Comparison of ENCODE assay signal across 1 cellular context in the genomic region with DNA sequence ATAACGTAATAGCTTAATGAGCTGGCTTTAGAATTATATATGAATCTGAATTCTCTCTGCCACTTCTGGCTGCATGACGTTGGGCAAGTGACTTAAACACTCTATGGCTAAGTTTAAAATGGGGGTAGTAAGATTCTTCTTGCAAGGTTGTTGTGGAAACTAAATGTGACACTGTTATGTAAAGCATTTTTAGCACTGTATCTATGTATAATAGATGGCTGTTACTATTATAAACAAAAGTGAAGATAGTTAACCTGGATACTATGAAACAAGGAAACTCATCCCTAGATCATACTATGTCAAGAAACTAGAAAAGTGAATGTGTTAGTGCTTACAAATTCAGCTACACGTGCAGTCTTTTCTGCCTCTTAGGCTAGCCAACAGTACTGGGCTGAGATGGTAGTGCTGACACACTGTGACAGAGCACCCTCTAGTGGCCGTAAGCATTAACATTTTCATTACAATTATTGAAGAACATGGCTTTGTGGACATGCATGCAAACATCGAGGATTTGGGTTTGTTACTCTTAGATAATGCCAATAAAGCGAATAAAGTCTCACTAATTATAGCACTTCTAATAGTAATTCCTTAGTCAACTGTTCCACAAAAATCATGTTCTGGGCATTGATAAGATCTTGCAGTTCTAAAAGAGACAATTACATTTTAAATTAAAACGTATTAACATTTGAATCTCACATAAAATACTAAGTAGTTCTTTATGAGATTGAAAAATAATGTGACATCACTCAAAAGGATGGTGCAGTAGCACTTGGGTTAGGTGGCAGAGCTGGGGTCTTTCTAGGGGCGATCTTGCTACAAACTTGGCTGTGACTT.
TF ChIP-seq lines count a peak whose summit lies in the region.

No MANE protein-coding gene starts in this region.

TF ChIP-seq in HCT116, 20 proteins besides CTCF, POLR2A, EP300 and RAD21 (continued from another document):
- TF ChIP-seq SIN3A (IDR thresholded peaks at IDR 0.05; ENCODE audit: low read depth) = 0 out of 2 replicates have a peak, but pooled peaks have one; percentile 2
- TF ChIP-seq, protein P1, sequence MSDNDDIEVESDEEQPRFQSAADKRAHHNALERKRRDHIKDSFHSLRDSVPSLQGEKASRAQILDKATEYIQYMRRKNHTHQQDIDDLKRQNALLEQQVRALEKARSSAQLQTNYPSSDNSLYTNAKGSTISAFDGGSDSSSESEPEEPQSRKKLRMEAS (IDR thresholded peaks at IDR 0.05) = peak; percentile 46
- TF ChIP-seq CBX3 (IDR thresholded peaks at IDR 0.05; ENCODE audit: low read depth) = peak; percentile 63; the same call in 1 of the 2 replicates
- TF ChIP-seq CEBPB (IDR thresholded peaks at IDR 0.05; ENCODE audit: low read depth) = no peak
